In genomic region chr20:14707865-14708574, GRCh38 we compare ENCODE assay signal across 18 cellular contexts.
DNase-seq lines count a peak whose midpoint lies in the region; ATAC-seq and TF ChIP-seq lines count a peak whose summit lies in the region.
"Had no signal": no experiment of that assay in that cellular context is flagged by ENCODE, and none has a peak within 500 bp of the region (broad histone marks: within the 10 kb centered on the region; RNA-seq: fewer than 3 reads in every experiment).

No MANE protein-coding gene starts in this region.

- no peak for TF ChIP-seq EP300 in transverse colon (IDR thresholded peaks at IDR 0.05; ENCODE audit: low read depth)

- ATAC-seq in left colon: peak; percentile 80
- ATAC-seq in aorta (ENCODE audit: low FRiP score): no peak
- ATAC-seq: K562, Right ventricle myocardium inferior had no signal

- CTCF ChIA-PET in activated naive CD4-positive, alpha-beta T cell treated with anti-CD3 and anti-CD28 coated beads, Interleukin-2, amount 10 ng/mL, durations not matched to agents 7 days and 5 days (lab: Charles Lee): no interaction called here

- H3K27ac ChIP-seq in transverse colon: peak overlapping the region; percentile 47 to 61 (median 52)
- no peak overlapping the region for H3K27ac ChIP-seq in aorta (ENCODE audit: low read depth in 1 of 2, low read length in 2 of 2)
- H3K27ac ChIP-seq: C4-2B had no signal

- H3K27me3 ChIP-seq in transverse colon (no peaks in the 10 kb centered on the region), aorta (ENCODE audit: control insufficient read depth in 1 of 2, insufficient read depth in 2 of 2, low read length in 1 of 2) (no peaks in the 10 kb centered on the region)

- H3K4me3 Mint-ChIP-seq in endothelial cell (ENCODE audit: unreplicated experiment): no peak overlapping the region
- H3K4me3 Mint-ChIP-seq in activated naive CD4-positive, alpha-beta T cell treated with anti-CD3 and anti-CD28 coated beads, Interleukin-2, amount 10 ng/mL, durations not matched to agents 7 days and 5 days: no peak overlapping the region

- no peaks in the 10 kb centered on the region for H3K27me3 Mint-ChIP-seq in endothelial cell (ENCODE audit: unreplicated experiment)
- H3K27me3 Mint-ChIP-seq in activated naive CD4-positive, alpha-beta T cell treated with anti-CD3 and anti-CD28 coated beads, Interleukin-2, amount 10 ng/mL, durations not matched to agents 7 days and 5 days: no peaks in the 10 kb centered on the region

- H3K9me3 ChIP-seq in transverse colon (no peaks in the 10 kb centered on the region), aorta (ENCODE audit: control insufficient read depth, low read length) (no peaks in the 10 kb centered on the region)
- H3K9me3 ChIP-seq: HAP-1 had no signal

- H3K9me3 Mint-ChIP-seq in endothelial cell (ENCODE audit: unreplicated experiment): no peaks in the 10 kb centered on the region
- H3K9me3 Mint-ChIP-seq in activated naive CD4-positive, alpha-beta T cell treated with anti-CD3 and anti-CD28 coated beads, Interleukin-2, amount 10 ng/mL, durations not matched to agents 7 days and 5 days: peaks cover 1% of the 10 kb centered on the region

- H3K36me3 ChIP-seq in transverse colon (no peaks in the 10 kb centered on the region), aorta (ENCODE audit: control insufficient read depth in 1 of 2, insufficient read depth in 2 of 2, low read length in 1 of 2) (no peaks in the 10 kb centered on the region)
- H3K36me3 ChIP-seq: HAP-1 had no signal

- no peak for TF ChIP-seq CTCF in LNCaP clone FGC (IDR thresholded peaks at IDR 0.05; ENCODE audit: control insufficient read depth, extremely low read depth, insufficient read depth)
- no peak for TF ChIP-seq CTCF in endothelial cell (IDR thresholded peaks at IDR 0.05; ENCODE audit: unreplicated experiment)
- TF ChIP-seq CTCF in transverse colon (IDR thresholded peaks at IDR 0.05): no peak

- H3K27ac Mint-ChIP-seq in endothelial cell (ENCODE audit: unreplicated experiment): peak overlapping the region; percentile 7
- no peak overlapping the region for H3K27ac Mint-ChIP-seq in activated naive CD4-positive, alpha-beta T cell treated with anti-CD3 and anti-CD28 coated beads, Interleukin-2, amount 10 ng/mL, durations not matched to agents 7 days and 5 days

- in situ Hi-C loops in transverse colon (cut with MboI; ENCODE audit: low pct_ligation_motif_present in 1 of 4, low pct_unique_long_range_greater_than_20kb in 1 of 4, low sequenced_read_pairs in 3 of 4): no loop called here

- H3K36me3 Mint-ChIP-seq in endothelial cell (ENCODE audit: low read depth, unreplicated experiment): no peaks in the 10 kb centered on the region
- H3K36me3 Mint-ChIP-seq in activated naive CD4-positive, alpha-beta T cell treated with anti-CD3 and anti-CD28 coated beads, Interleukin-2, amount 10 ng/mL, durations not matched to agents 7 days and 5 days: no peaks in the 10 kb centered on the region

- DNase-seq in LNCaP clone FGC (ENCODE audit: low read depth) (peak; percentile 62), endothelial cell (ENCODE audit: low spot score) (no peak), left colon (no peak), transverse colon (no peak), aorta (no peak), HK-2 (ENCODE audit: unreplicated experiment) (no peak)
- no peak for DNase-seq in activated naive CD4-positive, alpha-beta T cell treated with anti-CD3 and anti-CD28 coated beads, Interleukin-2, amount 10 ng/mL, durations not matched to agents 7 days and 5 days
- DNase-seq: AML-193; DMS79 treated with DMSO at 0.1 percent for 48 hours; NCI-H1105 treated with DMSO at 0.1 percent for 48 hours; NCI-H1694; NCI-H2081 treated with DMSO at 0.1 percent for 48 hours; NCI-H748 treated with DMSO at 0.1 percent for 48 hours; NK-92 treated with Interleukin-12 subunit alpha and Interleukin-12 subunit beta, amount 100 ng/mL, for 24 hours had no signal

- no peak for TF ChIP-seq POLR2A in transverse colon (IDR thresholded peaks at IDR 0.05)

- WGBS in transverse colon (ENCODE audit: low coverage in 1 of 2), 2 donors: 28 to 39% methylated on average over 2 of the region's 2 CpGs
- WGBS in aorta, 2 donors: 70 to 75% methylated on average over 2 of the region's 2 CpGs

- intact Hi-C loops in left colon (cut with DNase I, micrococcal nuclease): no loop called here
- intact Hi-C loops in transverse colon (cut with DNase I; ENCODE audit: low total_unique reads): no loop called here
- intact Hi-C loops in aorta (cut with DNase I): no loop called here

- peaks cover 38% of the 10 kb centered on the region for H3K4me1 Mint-ChIP-seq in endothelial cell (ENCODE audit: unreplicated experiment)
- no peaks in the 10 kb centered on the region for H3K4me1 Mint-ChIP-seq in activated naive CD4-positive, alpha-beta T cell treated with anti-CD3 and anti-CD28 coated beads, Interleukin-2, amount 10 ng/mL, durations not matched to agents 7 days and 5 days

- no peak overlapping the region for H3K4me3 ChIP-seq in LNCaP clone FGC (ENCODE audit: low read depth, low read length)
- no peak overlapping the region for H3K4me3 ChIP-seq in transverse colon
- H3K4me3 ChIP-seq in aorta (ENCODE audit: low read length in 2 of 2): no peak overlapping the region
- H3K4me3 ChIP-seq: HAP-1, K562 had no signal

- H3K4me1 ChIP-seq in transverse colon (peaks cover 0 to 48% (median 16%) of the 10 kb centered on the region in 4 donors), aorta (ENCODE audit: control insufficient read depth in 1 of 2, insufficient read depth in 2 of 2, low read length in 2 of 2) (peaks cover 3% of the 10 kb centered on the region in 2 donors)

Comparison
In these comparisons a context has a peak if more than half of its experiments do, and no peak if none do; other contexts are left out.
1. H3K27ac ChIP-seq: peak in transverse colon (4 of 4); none in aorta (0 of 2).